8 cellular contexts compared by ENCODE assay signal in genomic region chr4:153152453-153153338, GRCh38. TPM values are rescaled to one million over a fixed set of nuclear protein-coding genes. Genes with fewer than 3 reads are reported as not detected.
DNase-seq lines count a peak whose midpoint lies in the region; ATAC-seq and TF ChIP-seq lines count a peak whose summit lies in the region.

No MANE protein-coding gene starts in this region.

- peak; percentile 78 for DNase-seq in KBM-7
- no peak for DNase-seq in RWPE1 (ENCODE audit: low spot score)
- peak; percentile 78 for DNase-seq in activated naive CD4-positive, alpha-beta T cell treated with anti-CD3 and anti-CD28 coated beads, Interleukin-2, amount 50 U/mL, for 16 hours
- DNase-seq in cardiac muscle cell (ENCODE audit: low read depth in 1 of 2, low spot score in 1 of 2), result peak; percentile 48 to 67
- peak in 9 of 10 donors; percentile 32 to 91 (median 62) for DNase-seq in posterior cingulate gyrus
- no peak for DNase-seq in uterus

- CTCF ChIA-PET in RWPE1 (lab: Yijun Ruan, JAX), result interaction anchor here (0.6 to 1.2 kb wide), 5 partner anchors 10 to 491 kb away, joined by 3 to 4 read pairs (median 3); no protein-coding TSS in a partner anchor

- peak overlapping the region; percentile 26 to 86 (median 79); a peak in 21 of 22 replicates for H3K9ac ChIP-seq in BLaER1 treated with 17β-estradiol and CSF1 and Interleukin-3, amounts not matched to agents 10 nM and 100 nM

- H3K4me3 ChIP-seq in BLaER1 treated with 17β-estradiol and CSF1 and Interleukin-3, amounts not matched to agents 10 nM and 100 nM, result peak overlapping the region; percentile 56 to 74 (median 64)
- peak overlapping the region; percentile 48 for H3K4me3 ChIP-seq in cardiac muscle cell
- H3K4me3 ChIP-seq in uterus, result peak overlapping the region; percentile 41 to 50

- peaks cover 36 to 66% (median 56%) of the 10 kb centered on the region in 10 experiments for H3K4me1 ChIP-seq in BLaER1 treated with 17β-estradiol and CSF1 and Interleukin-3, amounts not matched to agents 10 nM and 100 nM
- H3K4me1 ChIP-seq in cardiac muscle cell (ENCODE audit: low read depth) (peaks cover 7% of the 10 kb centered on the region), uterus (peaks cover 0 to 5% of the 10 kb centered on the region in 2 donors)

- 0 out of 22 replicates have a peak, but pooled peaks cover 0 to 7% (median 0%) of the 10 kb centered on the region in 11 experiments for H4K20me1 ChIP-seq in BLaER1 treated with 17β-estradiol and CSF1 and Interleukin-3, amounts not matched to agents 10 nM and 100 nM

- TF ChIP-seq CTCF in RWPE1 (conservative IDR thresholded peaks at IDR 0.05; ENCODE audit: low read depth) (no peak), cardiac muscle cell (IDR thresholded peaks at IDR 0.05; ENCODE audit: low read depth, low read length) (no peak), uterus (IDR thresholded peaks at IDR 0.05) (no peak)

- H3K9me3 ChIP-seq in BLaER1 treated with 17β-estradiol and CSF1 and Interleukin-3, amounts not matched to agents 10 nM and 100 nM (replicated peaks in 1 of 11), result no peaks in the 10 kb centered on the region
- H3K9me3 ChIP-seq in cardiac muscle cell (ENCODE audit: low read depth) (no peaks in the 10 kb centered on the region), uterus (no peaks in the 10 kb centered on the region)

- POLR2A ChIA-PET in RWPE1 (lab: Yijun Ruan, JAX; ENCODE audit: low non-redundant PET), result no interaction called here

- H3K27me3 ChIP-seq in BLaER1 treated with 17β-estradiol and CSF1 and Interleukin-3, amounts not matched to agents 10 nM and 100 nM, result peaks cover 0 to 18% (median 0%) of the 10 kb centered on the region in 11 experiments; a peak in 4 of 22 replicates
- H3K27me3 ChIP-seq in cardiac muscle cell (peaks cover 19% of the 10 kb centered on the region), uterus (no peaks in the 10 kb centered on the region)

- peak; percentile 15 for ATAC-seq in GM21360 (IDR thresholded peaks at IDR 0.05; ENCODE audit: unreplicated experiment)

- no peak for TF ChIP-seq POLR2A in uterus (IDR thresholded peaks at IDR 0.05)

- H3K36me3 ChIP-seq in BLaER1 treated with 17β-estradiol and CSF1 and Interleukin-3, amounts not matched to agents 10 nM and 100 nM, result no peaks in the 10 kb centered on the region
- H3K36me3 ChIP-seq in cardiac muscle cell (no peaks in the 10 kb centered on the region), uterus (no peaks in the 10 kb centered on the region)

- H3K4me2 ChIP-seq in BLaER1 treated with 17β-estradiol and CSF1 and Interleukin-3, amounts not matched to agents 10 nM and 100 nM, result peak overlapping the region; percentile 87 to 99 (median 95)

- intact Hi-C loops in posterior cingulate gyrus (cut with DNase I) (loop anchor here (5.0 kb wide), 2 partner anchors 70 to 105 kb away; no protein-coding TSS in a partner anchor), uterus (cut with DNase I; ENCODE audit: low total_unique reads) (no loop called here)

- in situ Hi-C loops in KBM-7 (cut with MboI; ENCODE audit: low pct_unique_long_range_greater_than_20kb, low sequenced_read_pairs), result loop anchor here (25.0 kb wide), 2 partner anchors 160 to 435 kb away; no protein-coding TSS in a partner anchor

- H3K27ac ChIP-seq in BLaER1 treated with 17β-estradiol and CSF1 and Interleukin-3, amounts not matched to agents 10 nM and 100 nM, result peak overlapping the region in 10 of 11 experiments; percentile 45 to 86 (median 82); a peak in 20 of 22 replicates
- H3K27ac ChIP-seq in RWPE1 (peak overlapping the region; percentile 74), cardiac muscle cell (peak overlapping the region; percentile 16), uterus (peak overlapping the region in 1 of 2 donors; percentile 38)

RNA-seq across cellular contexts. Expression of gene TRIM2, which starts 51.5 kb away (rescaled TPM):
- total RNA-seq in cardiac muscle cell (40.4 and 52.7 TPM in 2 replicates), uterus (100 to 1,000 TPM in 1 of 4 donors, 10 to 100 TPM in 3; 25.9 to 121 (median 45.6) TPM)
- 18.8 and 32.7 TPM in 2 replicates for polyA plus RNA-seq in cardiac muscle cell

Comparison
In these comparisons a context has a peak if more than half of its experiments do, and no peak if none do; other contexts are left out.
1. DNase-seq: peak in KBM-7 (single experiment), activated naive CD4-positive, alpha-beta T cell treated with anti-CD3 and anti-CD28 coated beads, Interleukin-2, amount 50 U/mL, for 16 hours (single experiment), cardiac muscle cell (2 of 2) and posterior cingulate gyrus (9 of 10); none in RWPE1 (single experiment) and uterus (0 of 2).
2. Peak in every context shown above with its lines, with median percentiles within 50 percentile points of each other: H3K4me3 ChIP-seq.